ENCODE assay signal across 13 cellular contexts in genomic region chr10:71969929-71970328, GRCh38. TPM values are rescaled to one million over a fixed set of nuclear protein-coding genes. Genes with fewer than 3 reads are reported as not detected.
DNase-seq lines count a peak whose midpoint lies in the region; ATAC-seq and TF ChIP-seq lines count a peak whose summit lies in the region.
"Had no signal": no experiment of that assay in that cellular context is flagged by ENCODE, and none has a peak within 500 bp of the region (broad histone marks: within the 10 kb centered on the region; RNA-seq: fewer than 3 reads in every experiment).

No MANE protein-coding gene starts in this region.

- ATAC-seq in body of pancreas = no peak
- no peak for ATAC-seq in activated CD8-positive, alpha-beta memory T cell treated with anti-CD3 and anti-CD28 coated beads, Interleukin-2, amount 10 ng/mL, durations not matched to agents 7 days and 5 days
- ATAC-seq: activated CD4-positive, alpha-beta T cell treated with anti-CD3 and anti-CD28 coated beads for 36 hours had no signal

- H2AFZ ChIP-seq in mesenchymal stem cell (ENCODE audit: low read depth, low read length) = no peak overlapping the region

- 66 to 68% methylated on average over 2 to 10 of the region's 10 CpGs for WGBS in body of pancreas, 2 donors
- 86% methylated on average over 8 of the region's 10 CpGs for WGBS in mesenchymal stem cell

- H3K27me3 ChIP-seq in Caco-2 (replicated peaks; ENCODE audit: control insufficient read depth, insufficient read depth, low read length) (no peaks in the 10 kb centered on the region), body of pancreas (no peaks in the 10 kb centered on the region), mesenchymal stem cell (ENCODE audit: control insufficient read depth in 1 of 2, insufficient read depth in 1 of 2, low read length in 2 of 2) (no peaks in the 10 kb centered on the region)
- H3K27me3 ChIP-seq: upper lobe of right lung had no signal

- H3K14ac ChIP-seq in mesenchymal stem cell (ENCODE audit: low read length in 2 of 2) = peak overlapping the region in 1 of 2 experiments; percentile 41

- H3K4me1 ChIP-seq in Caco-2 (peaks cover 55% of the 10 kb centered on the region), body of pancreas (peaks cover 71% of the 10 kb centered on the region), mesenchymal stem cell (ENCODE audit: control insufficient read depth, insufficient read depth, low read depth, low read length) (peaks cover 64% of the 10 kb centered on the region)

- no peak overlapping the region for H3K4me3 ChIP-seq in Caco-2 (ENCODE audit: low read depth, low read length)
- no peak overlapping the region for H3K4me3 ChIP-seq in body of pancreas
- no peak overlapping the region for H3K4me3 ChIP-seq in mesenchymal stem cell (ENCODE audit: insufficient read depth in 1 of 2, low read depth in 1 of 2, low read length in 2 of 2)
- H3K4me3 ChIP-seq in skin epidermis = no peak overlapping the region
- H3K4me3 ChIP-seq: upper lobe of right lung had no signal

- H4K91ac ChIP-seq in mesenchymal stem cell (ENCODE audit: low read length) = no peak overlapping the region

- peaks cover 3% of the 10 kb centered on the region; the same call in 1 of the 2 replicates for H3K36me3 ChIP-seq in Caco-2 (ENCODE audit: control insufficient read depth, insufficient read depth, low read length)
- H3K36me3 ChIP-seq in body of pancreas (replicated peaks in 1 of 2; ENCODE audit: insufficient read depth in 1 of 2, low read depth in 2 of 2) = no peaks in the 10 kb centered on the region
- H3K36me3 ChIP-seq in mesenchymal stem cell (ENCODE audit: control insufficient read depth in 1 of 2, insufficient read depth in 2 of 2, low read depth in 1 of 2, low read length in 2 of 2) = peaks cover 8 to 14% of the 10 kb centered on the region in 2 experiments
- H3K36me3 ChIP-seq: upper lobe of right lung had no signal

- H3K4me3 Mint-ChIP-seq in Caco-2 (ENCODE audit: unreplicated experiment) = no peak overlapping the region
- H3K4me3 Mint-ChIP-seq in activated CD8-positive, alpha-beta memory T cell treated with anti-CD3 and anti-CD28 coated beads, Interleukin-2, amount 10 ng/mL, durations not matched to agents 7 days and 5 days = no peak overlapping the region
- H3K4me3 Mint-ChIP-seq in activated T-helper 1 cell treated with anti-CD3 and anti-CD28 coated beads, Interleukin-12 subunit alpha, Interleukin-12 subunit beta, Interleukin-2, Interleukin-4 antibody, amounts not matched to agents 30 ng/mL and 10 ng/mL and 1 ng/mL, durations not matched to agents 14 hours and 24 hours and 36 hours = no peak overlapping the region
- H3K4me3 Mint-ChIP-seq: activated CD4-positive, alpha-beta T cell treated with anti-CD3 and anti-CD28 coated beads for 36 hours; T-helper 2 cell treated with Interferon-gamma antibody and Interleukin-4, amounts not matched to agents 5 μg/mL and 100 μg/mL, for 36 hours had no signal

- CTCF ChIA-PET in Caco-2 (lab: Charles Lee) = interaction anchor here (1.1 to 1.3 kb wide), 3 partner anchors 54 to 79 kb away, joined by 3 to 5 read pairs (median 5); no protein-coding TSS in a partner anchor
- CTCF ChIA-PET in activated CD8-positive, alpha-beta memory T cell treated with anti-CD3 and anti-CD28 coated beads, Interleukin-2, amount 10 ng/mL, durations not matched to agents 7 days and 5 days (lab: Charles Lee) = no interaction called here

- peak overlapping the region; percentile 44 for H3K27ac Mint-ChIP-seq in Caco-2 (ENCODE audit: unreplicated experiment)
- no peak overlapping the region for H3K27ac Mint-ChIP-seq in activated CD8-positive, alpha-beta memory T cell treated with anti-CD3 and anti-CD28 coated beads, Interleukin-2, amount 10 ng/mL, durations not matched to agents 7 days and 5 days
- H3K27ac Mint-ChIP-seq in activated T-helper 1 cell treated with anti-CD3 and anti-CD28 coated beads, Interleukin-12 subunit alpha, Interleukin-12 subunit beta, Interleukin-2, Interleukin-4 antibody, amounts not matched to agents 30 ng/mL and 10 ng/mL and 1 ng/mL, durations not matched to agents 14 hours and 24 hours and 36 hours = no peak overlapping the region
- H3K27ac Mint-ChIP-seq: activated CD4-positive, alpha-beta T cell treated with anti-CD3 and anti-CD28 coated beads for 36 hours; T-helper 2 cell treated with Interferon-gamma antibody and Interleukin-4, amounts not matched to agents 5 μg/mL and 100 μg/mL, for 36 hours had no signal

- POLR2A ChIA-PET in Caco-2 (lab: Charles Lee) = no interaction called here

- H3K4ac ChIP-seq in mesenchymal stem cell (ENCODE audit: low read depth in 1 of 2, low read length in 2 of 2) = no peak overlapping the region

- H2BK120ac ChIP-seq in mesenchymal stem cell (ENCODE audit: low read depth, low read length) = no peak overlapping the region

- H2AK5ac ChIP-seq in mesenchymal stem cell (ENCODE audit: low read length, severe bottlenecking) = no peak overlapping the region

- TF ChIP-seq CTCF in Caco-2 (IDR thresholded peaks at IDR 0.05; ENCODE audit: insufficient read depth in 1 of 2, low read depth in 1 of 2, low read length in 1 of 2, severe bottlenecking in 1 of 2, unreplicated experiment in 1 of 2) (no peak), body of pancreas (IDR thresholded peaks at IDR 0.05) (no peak)

- no peak for TF ChIP-seq POLR2A in body of pancreas (IDR thresholded peaks at IDR 0.05)

- peaks cover 60% of the 10 kb centered on the region for H3K36me3 Mint-ChIP-seq in Caco-2 (ENCODE audit: insufficient read depth, unreplicated experiment)
- no peaks in the 10 kb centered on the region for H3K36me3 Mint-ChIP-seq in activated CD8-positive, alpha-beta memory T cell treated with anti-CD3 and anti-CD28 coated beads, Interleukin-2, amount 10 ng/mL, durations not matched to agents 7 days and 5 days
- no peaks in the 10 kb centered on the region for H3K36me3 Mint-ChIP-seq in activated T-helper 1 cell treated with anti-CD3 and anti-CD28 coated beads, Interleukin-12 subunit alpha, Interleukin-12 subunit beta, Interleukin-2, Interleukin-4 antibody, amounts not matched to agents 30 ng/mL and 10 ng/mL and 1 ng/mL, durations not matched to agents 14 hours and 24 hours and 36 hours (ENCODE audit: low read depth)

- no peaks in the 10 kb centered on the region for H3K9me3 Mint-ChIP-seq in Caco-2 (ENCODE audit: unreplicated experiment)
- no peaks in the 10 kb centered on the region for H3K9me3 Mint-ChIP-seq in activated CD8-positive, alpha-beta memory T cell treated with anti-CD3 and anti-CD28 coated beads, Interleukin-2, amount 10 ng/mL, durations not matched to agents 7 days and 5 days (ENCODE audit: low read depth)
- H3K9me3 Mint-ChIP-seq in activated T-helper 1 cell treated with anti-CD3 and anti-CD28 coated beads, Interleukin-12 subunit alpha, Interleukin-12 subunit beta, Interleukin-2, Interleukin-4 antibody, amounts not matched to agents 30 ng/mL and 10 ng/mL and 1 ng/mL, durations not matched to agents 14 hours and 24 hours and 36 hours = no peaks in the 10 kb centered on the region
- H3K9me3 Mint-ChIP-seq: T-helper 2 cell treated with Interferon-gamma antibody and Interleukin-4, amounts not matched to agents 5 μg/mL and 100 μg/mL, for 36 hours had no signal

- no TSS peak for BruUV-seq in Caco-2 (replicated peaks; lab: Mats Ljungman, UMichigan)

- no peaks in the 10 kb centered on the region for H3K27me3 Mint-ChIP-seq in Caco-2 (ENCODE audit: insufficient read depth, unreplicated experiment)
- peaks cover 42% of the 10 kb centered on the region for H3K27me3 Mint-ChIP-seq in activated CD8-positive, alpha-beta memory T cell treated with anti-CD3 and anti-CD28 coated beads, Interleukin-2, amount 10 ng/mL, durations not matched to agents 7 days and 5 days
- H3K27me3 Mint-ChIP-seq in activated T-helper 1 cell treated with anti-CD3 and anti-CD28 coated beads, Interleukin-12 subunit alpha, Interleukin-12 subunit beta, Interleukin-2, Interleukin-4 antibody, amounts not matched to agents 30 ng/mL and 10 ng/mL and 1 ng/mL, durations not matched to agents 14 hours and 24 hours and 36 hours (ENCODE audit: insufficient read depth) = peaks cover 22% of the 10 kb centered on the region

- peak overlapping the region; percentile 54 for H3K9ac ChIP-seq in mesenchymal stem cell (ENCODE audit: low read length)

- H3K27ac ChIP-seq in body of pancreas = peak overlapping the region in 3 of 4 donors; percentile 42 to 58 (median 47)
- no peak overlapping the region for H3K27ac ChIP-seq in mesenchymal stem cell (ENCODE audit: low read length, poor library complexity, severe bottlenecking)
- H3K27ac ChIP-seq in skin epidermis = peak overlapping the region in 12 of 21 experiments; percentile 22 to 78 (median 70)
- H3K27ac ChIP-seq: upper lobe of right lung had no signal

- no peak overlapping the region for H2BK5ac ChIP-seq in mesenchymal stem cell (ENCODE audit: low read depth, low read length, poor library complexity, severe bottlenecking)

- no peak overlapping the region for H4K8ac ChIP-seq in mesenchymal stem cell (ENCODE audit: low read length)

- peak overlapping the region in 1 of 2 experiments; percentile 45 for H2BK12ac ChIP-seq in mesenchymal stem cell (ENCODE audit: low read length in 2 of 2)

- no peak overlapping the region for H3K4me2 ChIP-seq in mesenchymal stem cell (ENCODE audit: low read length, poor library complexity, severe bottlenecking)

- H3K4me1 Mint-ChIP-seq in Caco-2 (ENCODE audit: low read depth, unreplicated experiment) = peaks cover 46% of the 10 kb centered on the region
- peaks cover 9% of the 10 kb centered on the region for H3K4me1 Mint-ChIP-seq in activated CD8-positive, alpha-beta memory T cell treated with anti-CD3 and anti-CD28 coated beads, Interleukin-2, amount 10 ng/mL, durations not matched to agents 7 days and 5 days
- peaks cover 16% of the 10 kb centered on the region for H3K4me1 Mint-ChIP-seq in activated T-helper 1 cell treated with anti-CD3 and anti-CD28 coated beads, Interleukin-12 subunit alpha, Interleukin-12 subunit beta, Interleukin-2, Interleukin-4 antibody, amounts not matched to agents 30 ng/mL and 10 ng/mL and 1 ng/mL, durations not matched to agents 14 hours and 24 hours and 36 hours (ENCODE audit: low read depth)

- H3K23ac ChIP-seq in mesenchymal stem cell (ENCODE audit: low read length in 2 of 2) = no peak overlapping the region

- peaks cover 46% of the 10 kb centered on the region for H3K79me1 ChIP-seq in mesenchymal stem cell (replicated peaks; ENCODE audit: low read length, poor library complexity, severe bottlenecking)

- H3K18ac ChIP-seq in mesenchymal stem cell (ENCODE audit: low read depth in 1 of 2, low read length in 2 of 2) = peak overlapping the region in 1 of 2 experiments; percentile 6

- intact Hi-C loops in Caco-2 (cut with micrococcal nuclease; ENCODE audit: unreplicated experiment) (loop anchor here (1.0 kb wide), 3 partner anchors 14 to 74 kb away; no protein-coding TSS in a partner anchor), body of pancreas (cut with DNase I) (no loop called here)
- intact Hi-C loops in activated T-helper 1 cell treated with anti-CD3 and anti-CD28 coated beads, Interleukin-12 subunit alpha, Interleukin-12 subunit beta, Interleukin-2, Interleukin-4 antibody, amounts not matched to agents 30 ng/mL and 10 ng/mL and 1 ng/mL, durations not matched to agents 14 hours and 24 hours and 36 hours (cut with micrococcal nuclease) = loop anchor here (5.0 kb wide), 1 partner anchor 73 kb away; no protein-coding TSS in a partner anchor

- no peak overlapping the region for H2BK15ac ChIP-seq in mesenchymal stem cell (ENCODE audit: low read depth, poor library complexity, severe bottlenecking)

- H3K9me3 ChIP-seq in Caco-2 (no peaks in the 10 kb centered on the region), body of pancreas (no peaks in the 10 kb centered on the region), mesenchymal stem cell (ENCODE audit: control insufficient read depth, low read length) (no peaks in the 10 kb centered on the region)
- H3K9me3 ChIP-seq: upper lobe of right lung had no signal

- DNase-seq in Caco-2 (no peak), body of pancreas (no peak), mesenchymal stem cell (no peak), epidermal melanocyte (ENCODE audit: insufficient read length, low spot score) (no peak)
- no peak for DNase-seq in activated CD8-positive, alpha-beta memory T cell treated with anti-CD3 and anti-CD28 coated beads, Interleukin-2, amount 10 ng/mL, durations not matched to agents 7 days and 5 days
- DNase-seq in activated CD4-positive, alpha-beta T cell treated with anti-CD3 and anti-CD28 coated beads for 1 hour = no peak
- no peak for DNase-seq in activated T-helper 1 cell treated with anti-CD3 and anti-CD28 coated beads, Interleukin-12 subunit alpha, Interleukin-12 subunit beta, Interleukin-2, Interleukin-4 antibody, amounts not matched to agents 30 ng/mL and 10 ng/mL and 1 ng/mL, durations not matched to agents 14 hours and 24 hours and 36 hours (ENCODE audit: low spot score)
- DNase-seq: activated CD4-positive, alpha-beta T cell treated with anti-CD3 and anti-CD28 coated beads for 36 hours; NCI-H2107; NCI-H774 had no signal

RNA-seq across cellular contexts. Expression of gene CHST3, which starts 5.7 kb away (rescaled TPM):
- total RNA-seq in Caco-2 (2022) = 40.9 and 46.0 TPM in 2 replicates
- total RNA-seq in body of pancreas = 10 to 100 TPM in 1 of 2 donors, 1 to 10 TPM in 1; 8.6 to 19.4 TPM
- 14.6 TPM for polyA plus RNA-seq in mesenchymal stem cell (2013, experiment 1 of 2)
- polyA plus RNA-seq in mesenchymal stem cell (2013, experiment 2 of 2) = 14.4 TPM
- under 1 TPM in 1 of 2 experiments, not detected in 1; 0.05 TPM for total RNA-seq in activated CD8-positive, alpha-beta memory T cell treated with anti-CD3 and anti-CD28 coated beads, Interleukin-2, amount 10 ng/mL, durations not matched to agents 7 days and 5 days
- total RNA-seq in activated T-helper 1 cell treated with anti-CD3 and anti-CD28 coated beads, Interleukin-12 subunit alpha, Interleukin-12 subunit beta, Interleukin-2, Interleukin-4 antibody, amounts not matched to agents 30 ng/mL and 10 ng/mL and 1 ng/mL, durations not matched to agents 14 hours and 24 hours and 36 hours = 0.16 and 0.22 TPM in 2 replicates
